10 cellular contexts compared by ENCODE assay signal in the genomic region with DNA sequence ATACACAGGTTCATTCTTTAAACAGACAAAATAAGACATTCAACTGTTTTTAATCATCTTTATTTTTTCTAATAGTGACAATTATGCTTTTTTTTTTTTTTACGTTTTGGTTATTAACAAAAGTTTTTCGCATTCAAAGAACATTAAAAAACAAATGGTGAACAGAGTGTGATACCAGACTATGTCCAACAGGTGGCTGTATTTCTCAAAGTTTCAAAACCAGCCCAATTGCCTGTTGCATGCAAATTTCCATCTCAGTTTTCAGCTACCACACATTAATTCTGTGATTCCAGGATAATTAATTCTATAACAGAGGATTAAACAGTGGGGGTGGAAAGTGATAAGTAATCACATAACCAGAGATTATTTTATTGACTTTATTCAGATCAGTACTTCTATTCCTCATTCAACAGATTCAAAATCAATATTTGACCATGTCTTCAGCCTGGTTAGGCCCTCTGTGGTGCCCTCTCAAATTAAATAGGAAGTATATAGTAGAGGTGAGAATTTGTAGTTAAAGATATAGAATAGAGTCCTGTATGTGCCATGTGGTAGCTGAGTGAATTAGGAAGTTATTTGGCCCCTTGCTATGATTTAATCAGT.
A peak's percentile ranks its signal among the peaks of the same experiment; 100 is the strongest.
DNase-seq lines count a peak whose midpoint lies in the region; ATAC-seq and TF ChIP-seq lines count a peak whose summit lies in the region.
"Had no signal": no experiment of that assay in that cellular context is flagged by ENCODE, and none has a peak within 500 bp of the region (broad histone marks: within the 10 kb centered on the region; RNA-seq: fewer than 3 reads in every experiment).

No MANE protein-coding gene starts in this region.

- no peak overlapping the region for H3K4me3 Mint-ChIP-seq in neural crest cell

- TF ChIP-seq CTCF in 22Rv1 (IDR thresholded peaks at IDR 0.05) (peak; percentile 78), GM12865 (IDR thresholded peaks at IDR 0.05; ENCODE audit: insufficient read depth, low read depth, low read length, missing control alignments) (peak; percentile 55), colonic mucosa (IDR thresholded peaks at IDR 0.05) (peak; percentile 56), neural crest cell (conservative IDR thresholded peaks at IDR 0.05) (peak; percentile 78)

- H3K4me3 ChIP-seq in GM12865 (ENCODE audit: low read depth, low read length) (no peak overlapping the region), colonic mucosa (no peak overlapping the region)
- H3K4me3 ChIP-seq: HAP-1 had no signal

- no peaks in the 10 kb centered on the region for H3K36me3 ChIP-seq in colonic mucosa
- H3K36me3 ChIP-seq: HAP-1 had no signal

- H3K4me1 Mint-ChIP-seq in neural crest cell: no peaks in the 10 kb centered on the region

- no peaks in the 10 kb centered on the region for H3K27me3 Mint-ChIP-seq in neural crest cell (ENCODE audit: low read depth)

- H3K9me3 Mint-ChIP-seq in neural crest cell: no peaks in the 10 kb centered on the region

- H3K27me3 ChIP-seq in colonic mucosa: no peaks in the 10 kb centered on the region

- H3K36me3 Mint-ChIP-seq in neural crest cell (ENCODE audit: low read depth): no peaks in the 10 kb centered on the region

- no peak overlapping the region for H3K27ac Mint-ChIP-seq in neural crest cell (ENCODE audit: unreplicated experiment)

- H3K9me3 ChIP-seq in colonic mucosa: no peaks in the 10 kb centered on the region
- H3K9me3 ChIP-seq: HAP-1 had no signal

- no peak overlapping the region for H3K9ac ChIP-seq in colonic mucosa (ENCODE audit: low read depth in 2 of 2, low read length in 2 of 2)

- H3K27ac ChIP-seq in 22Rv1 (no peak overlapping the region), colonic mucosa (no peak overlapping the region)
- H3K27ac ChIP-seq: epithelial cell of prostate had no signal

- no peaks in the 10 kb centered on the region for H3K4me1 ChIP-seq in colonic mucosa
- H3K4me1 ChIP-seq: HAP-1 had no signal

- DNase-seq in GM12865 (ENCODE audit: low read depth): peak; percentile 48
- DNase-seq in NCI-H2171 (lab: John Stamatoyannopoulos, UW): peak; percentile 8
- no peak for DNase-seq in colonic mucosa
- no peak for DNase-seq in neural crest cell (ENCODE audit: low read depth, low spot score)
- DNase-seq in activated effector memory CD4-positive, alpha-beta T cell treated with anti-CD3 and anti-CD28 coated beads, Interleukin-2, amount 50 U/mL, for 16 hours: no peak
- no peak for DNase-seq in activated naive CD4-positive, alpha-beta T cell (lab: John Stamatoyannopoulos, UW)

- intact Hi-C loops in colonic mucosa (cut with DNase I): loop anchor here (2.0 to 10.0 kb wide), 3 partner anchors 149 to 729 kb away; no protein-coding TSS in a partner anchor

- ATAC-seq in HG02623 (IDR thresholded peaks at IDR 0.05; ENCODE audit: unreplicated experiment): peak; percentile 92

Comparison
In these comparisons a context has a peak if more than half of its experiments do, and no peak if none do; other contexts are left out.
1. DNase-seq: peak in GM12865 (single experiment) and NCI-H2171 (single experiment); none in colonic mucosa (single experiment), neural crest cell (single experiment), activated effector memory CD4-positive, alpha-beta T cell treated with anti-CD3 and anti-CD28 coated beads, Interleukin-2, amount 50 U/mL, for 16 hours (single experiment) and activated naive CD4-positive, alpha-beta T cell (0 of 4).
2. Peak in every context shown above with its lines, with median percentiles within 50 percentile points of each other: CTCF ChIP-seq.